Comparison of ENCODE assay signal across 1 cellular context in the genomic region with DNA sequence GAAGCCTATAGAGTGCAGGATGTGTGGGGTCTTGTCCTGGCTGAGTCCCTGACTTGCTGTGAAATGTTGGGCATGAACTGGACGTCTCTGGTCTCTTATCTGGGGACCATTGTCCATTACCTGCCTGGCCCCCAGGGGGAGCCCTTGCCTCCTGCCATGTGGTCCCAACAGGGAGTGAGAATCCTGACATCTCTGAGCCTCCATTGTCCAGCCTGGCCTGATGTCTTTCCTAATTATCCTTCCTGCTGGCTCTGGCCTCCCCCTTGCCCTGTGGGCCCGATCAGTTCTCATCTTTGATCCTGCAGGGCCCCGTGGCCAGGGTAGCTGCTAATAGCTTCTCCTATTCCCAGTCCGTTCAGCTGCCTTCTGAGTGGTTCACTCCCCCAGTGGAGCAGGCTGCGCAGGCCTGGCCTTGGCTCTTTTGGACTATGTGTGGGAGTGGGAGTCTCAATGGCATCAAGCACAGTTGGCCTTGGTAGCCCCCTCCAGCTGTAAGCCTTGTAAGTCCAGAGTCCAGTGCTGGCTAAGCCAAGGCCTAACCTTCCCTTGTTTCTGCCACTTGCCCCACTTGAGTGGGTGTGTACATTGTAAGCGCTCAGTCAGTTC.
TF ChIP-seq lines count a peak whose summit lies in the region.

No MANE protein-coding gene starts in this region.

TF ChIP-seq in HepG2, 621 proteins besides CTCF, POLR2A, EP300 and RAD21 (continued from another document and continues in another):
- TF ChIP-seq, protein P1, sequence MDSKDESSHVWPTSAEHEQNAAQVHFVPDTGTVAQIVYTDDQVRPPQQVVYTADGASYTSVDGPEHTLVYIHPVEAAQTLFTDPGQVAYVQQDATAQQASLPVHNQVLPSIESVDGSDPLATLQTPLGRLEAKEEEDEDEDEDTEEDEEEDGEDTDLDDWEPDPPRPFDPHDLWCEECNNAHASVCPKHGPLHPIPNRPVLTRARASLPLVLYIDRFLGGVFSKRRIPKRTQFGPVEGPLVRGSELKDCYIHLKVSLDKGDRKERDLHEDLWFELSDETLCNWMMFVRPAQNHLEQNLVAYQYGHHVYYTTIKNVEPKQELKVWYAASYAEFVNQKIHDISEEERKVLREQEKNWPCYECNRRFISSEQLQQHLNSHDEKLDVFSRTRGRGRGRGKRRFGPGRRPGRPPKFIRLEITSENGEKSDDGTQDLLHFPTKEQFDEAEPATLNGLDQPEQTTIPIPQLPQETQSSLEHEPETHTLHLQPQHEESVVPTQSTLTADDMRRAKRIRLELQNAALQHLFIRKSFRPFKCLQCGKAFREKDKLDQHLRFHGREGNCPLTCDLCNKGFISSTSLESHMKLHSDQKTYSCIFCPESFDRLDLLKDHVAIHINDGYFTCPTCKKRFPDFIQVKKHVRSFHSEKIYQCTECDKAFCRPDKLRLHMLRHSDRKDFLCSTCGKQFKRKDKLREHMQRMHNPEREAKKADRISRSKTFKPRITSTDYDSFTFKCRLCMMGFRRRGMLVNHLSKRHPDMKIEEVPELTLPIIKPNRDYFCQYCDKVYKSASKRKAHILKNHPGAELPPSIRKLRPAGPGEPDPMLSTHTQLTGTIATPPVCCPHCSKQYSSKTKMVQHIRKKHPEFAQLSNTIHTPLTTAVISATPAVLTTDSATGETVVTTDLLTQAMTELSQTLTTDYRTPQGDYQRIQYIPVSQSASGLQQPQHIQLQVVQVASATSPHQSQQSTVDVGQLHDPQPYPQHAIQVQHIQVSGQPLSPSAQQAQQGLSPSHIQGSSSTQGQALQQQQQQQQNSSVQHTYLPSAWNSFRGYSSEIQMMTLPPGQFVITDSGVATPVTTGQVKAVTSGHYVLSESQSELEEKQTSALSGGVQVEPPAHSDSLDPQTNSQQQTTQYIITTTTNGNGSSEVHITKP (CRISPR knock-in tag; IDR thresholded peaks at IDR 0.05; ENCODE audit: low read depth) = no peak
- TF ChIP-seq ELF3 (CRISPR knock-in tag; IDR thresholded peaks at IDR 0.05) (no peak), ISX (CRISPR knock-in tag; conservative IDR thresholded peaks at IDR 0.05) (no peak), HHEX (CRISPR knock-in tag; IDR thresholded peaks at IDR 0.05) (no peak), KDM5B (CRISPR knock-in tag; IDR thresholded peaks at IDR 0.05; ENCODE audit: borderline replicate concordance) (peak; percentile 36; the same call in 1 of the 2 replicates), RXRA (CRISPR knock-in tag; IDR thresholded peaks at IDR 0.05) (peak; percentile 50; the same call in 1 of the 2 replicates), JUN (CRISPR knock-in tag; IDR thresholded peaks at IDR 0.05) (no peak), CREM (IDR thresholded peaks at IDR 0.05) (no peak), CREM (CRISPR knock-in tag; IDR thresholded peaks at IDR 0.05) (no peak), DPF2 (CRISPR knock-in tag; IDR thresholded peaks at IDR 0.05; ENCODE audit: borderline replicate concordance, low read depth) (no peak), FIP1L1 (IDR thresholded peaks at IDR 0.05; ENCODE audit: borderline replicate concordance, insufficient read depth, low read depth, low read length) (no peak), ZNF331 (CRISPR knock-in tag; IDR thresholded peaks at IDR 0.05) (peak; percentile 56; the same call in 1 of the 2 replicates), SP2 (CRISPR knock-in tag; IDR thresholded peaks at IDR 0.05) (no peak), ZFP36L2 (CRISPR knock-in tag; IDR thresholded peaks at IDR 0.05) (no peak), ZFX (CRISPR knock-in tag; IDR thresholded peaks at IDR 0.05; ENCODE audit: low read depth) (peak; percentile 37; the same call in 1 of the 2 replicates), RFXAP (CRISPR knock-in tag; IDR thresholded peaks at IDR 0.05; ENCODE audit: borderline replicate concordance) (no peak), TEAD2 (CRISPR knock-in tag; IDR thresholded peaks at IDR 0.05) (no peak), ZNF383 (CRISPR knock-in tag; IDR thresholded peaks at IDR 0.05; ENCODE audit: borderline replicate concordance) (no peak), SOX13 (IDR thresholded peaks at IDR 0.05) (no peak), SOX13 (CRISPR knock-in tag; conservative IDR thresholded peaks at IDR 0.05 in 1 of 2, IDR thresholded peaks at IDR 0.05 in 1 of 2) (no peak), NFYC (CRISPR knock-in tag; IDR thresholded peaks at IDR 0.05) (no peak), REPIN1 (CRISPR knock-in tag; IDR thresholded peaks at IDR 0.05; ENCODE audit: borderline replicate concordance, low read depth) (no peak), ZNF703 (CRISPR knock-in tag; IDR thresholded peaks at IDR 0.05; ENCODE audit: borderline replicate concordance) (no peak), TARDBP (CRISPR knock-in tag; IDR thresholded peaks at IDR 0.05) (no peak), SALL1 (CRISPR knock-in tag; IDR thresholded peaks at IDR 0.05) (peak; percentile 45; the same call in 1 of the 2 replicates), ZSCAN20 (CRISPR knock-in tag; IDR thresholded peaks at IDR 0.05; ENCODE audit: borderline replicate concordance) (no peak), TCF7L2 (IDR thresholded peaks at IDR 0.05; ENCODE audit: low read depth, low read length) (no peak), HIVEP1 (CRISPR knock-in tag; IDR thresholded peaks at IDR 0.05) (peak; percentile 84; the same call in 1 of the 2 replicates), BHLHE40 (IDR thresholded peaks at IDR 0.05; ENCODE audit: low read length) (no peak), CENPX (CRISPR knock-in tag; IDR thresholded peaks at IDR 0.05) (no peak), ZNF350 (CRISPR knock-in tag; IDR thresholded peaks at IDR 0.05; ENCODE audit: borderline replicate concordance, low read depth) (peak; percentile 49; the same call in 1 of the 2 replicates), ZNF747 (CRISPR knock-in tag; IDR thresholded peaks at IDR 0.05; ENCODE audit: borderline replicate concordance) (no peak), FOXK2 (IDR thresholded peaks at IDR 0.05) (no peak), ZSCAN12 (CRISPR knock-in tag; IDR thresholded peaks at IDR 0.05) (no peak), TCF12 (IDR thresholded peaks at IDR 0.05) (no peak), TCF12 (CRISPR knock-in tag; IDR thresholded peaks at IDR 0.05) (no peak), ZNF619 (CRISPR knock-in tag; IDR thresholded peaks at IDR 0.05) (no peak), GPN1 (CRISPR knock-in tag; IDR thresholded peaks at IDR 0.05; ENCODE audit: borderline replicate concordance) (no peak), SRSF4 (IDR thresholded peaks at IDR 0.05; ENCODE audit: low read depth, low read length, poor library complexity, severe bottlenecking) (no peak), SSRP1 (CRISPR knock-in tag; IDR thresholded peaks at IDR 0.05) (no peak), SP4 (CRISPR knock-in tag; IDR thresholded peaks at IDR 0.05) (no peak), ZNF382 (CRISPR knock-in tag; IDR thresholded peaks at IDR 0.05; ENCODE audit: borderline replicate concordance) (no peak), ZNF614 (CRISPR knock-in tag; IDR thresholded peaks at IDR 0.05; ENCODE audit: borderline replicate concordance) (peak; percentile 58; the same call in 1 of the 2 replicates), ZNF552 (CRISPR knock-in tag; IDR thresholded peaks at IDR 0.05; ENCODE audit: borderline replicate concordance) (no peak), ZNF598 (CRISPR knock-in tag; IDR thresholded peaks at IDR 0.05; ENCODE audit: borderline replicate concordance) (peak; percentile 49; the same call in 1 of the 2 replicates), KDM3A (CRISPR knock-in tag; IDR thresholded peaks at IDR 0.05; ENCODE audit: low read depth) (no peak), CREB1 (IDR thresholded peaks at IDR 0.05) (no peak), CREB1 (CRISPR knock-in tag; IDR thresholded peaks at IDR 0.05) (no peak), ZNF768 (CRISPR knock-in tag; IDR thresholded peaks at IDR 0.05) (peak; percentile 100), ZC3H13 (CRISPR knock-in tag; IDR thresholded peaks at IDR 0.05) (no peak), KDM2A (CRISPR knock-in tag; IDR thresholded peaks at IDR 0.05; ENCODE audit: borderline replicate concordance, low read depth) (peak; percentile 51; the same call in 1 of the 2 replicates), SMC3 (IDR thresholded peaks at IDR 0.05; ENCODE audit: low read length) (peak; percentile 86), ZSCAN22 (CRISPR knock-in tag; IDR thresholded peaks at IDR 0.05) (no peak), NFE2 (CRISPR knock-in tag; IDR thresholded peaks at IDR 0.05) (no peak)
- TF ChIP-seq, protein P2, sequence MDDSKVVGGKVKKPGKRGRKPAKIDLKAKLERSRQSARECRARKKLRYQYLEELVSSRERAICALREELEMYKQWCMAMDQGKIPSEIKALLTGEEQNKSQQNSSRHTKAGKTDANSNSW (CRISPR knock-in tag; IDR thresholded peaks at IDR 0.05; ENCODE audit: borderline replicate concordance) = no peak
- TF ChIP-seq, protein P3, sequence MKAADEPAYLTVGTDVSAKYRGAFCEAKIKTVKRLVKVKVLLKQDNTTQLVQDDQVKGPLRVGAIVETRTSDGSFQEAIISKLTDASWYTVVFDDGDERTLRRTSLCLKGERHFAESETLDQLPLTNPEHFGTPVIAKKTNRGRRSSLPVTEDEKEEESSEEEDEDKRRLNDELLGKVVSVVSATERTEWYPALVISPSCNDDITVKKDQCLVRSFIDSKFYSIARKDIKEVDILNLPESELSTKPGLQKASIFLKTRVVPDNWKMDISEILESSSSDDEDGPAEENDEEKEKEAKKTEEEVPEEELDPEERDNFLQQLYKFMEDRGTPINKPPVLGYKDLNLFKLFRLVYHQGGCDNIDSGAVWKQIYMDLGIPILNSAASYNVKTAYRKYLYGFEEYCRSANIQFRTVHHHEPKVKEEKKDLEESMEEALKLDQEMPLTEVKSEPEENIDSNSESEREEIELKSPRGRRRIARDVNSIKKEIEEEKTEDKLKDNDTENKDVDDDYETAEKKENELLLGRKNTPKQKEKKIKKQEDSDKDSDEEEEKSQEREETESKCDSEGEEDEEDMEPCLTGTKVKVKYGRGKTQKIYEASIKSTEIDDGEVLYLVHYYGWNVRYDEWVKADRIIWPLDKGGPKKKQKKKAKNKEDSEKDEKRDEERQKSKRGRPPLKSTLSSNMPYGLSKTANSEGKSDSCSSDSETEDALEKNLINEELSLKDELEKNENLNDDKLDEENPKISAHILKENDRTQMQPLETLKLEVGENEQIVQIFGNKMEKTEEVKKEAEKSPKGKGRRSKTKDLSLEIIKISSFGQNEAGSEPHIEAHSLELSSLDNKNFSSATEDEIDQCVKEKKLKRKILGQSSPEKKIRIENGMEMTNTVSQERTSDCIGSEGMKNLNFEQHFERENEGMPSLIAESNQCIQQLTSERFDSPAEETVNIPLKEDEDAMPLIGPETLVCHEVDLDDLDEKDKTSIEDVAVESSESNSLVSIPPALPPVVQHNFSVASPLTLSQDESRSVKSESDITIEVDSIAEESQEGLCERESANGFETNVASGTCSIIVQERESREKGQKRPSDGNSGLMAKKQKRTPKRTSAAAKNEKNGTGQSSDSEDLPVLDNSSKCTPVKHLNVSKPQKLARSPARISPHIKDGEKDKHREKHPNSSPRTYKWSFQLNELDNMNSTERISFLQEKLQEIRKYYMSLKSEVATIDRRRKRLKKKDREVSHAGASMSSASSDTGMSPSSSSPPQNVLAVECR (CRISPR knock-in tag; IDR thresholded peaks at IDR 0.05; ENCODE audit: borderline replicate concordance) = peak; percentile 39
- TF ChIP-seq, protein P4, sequence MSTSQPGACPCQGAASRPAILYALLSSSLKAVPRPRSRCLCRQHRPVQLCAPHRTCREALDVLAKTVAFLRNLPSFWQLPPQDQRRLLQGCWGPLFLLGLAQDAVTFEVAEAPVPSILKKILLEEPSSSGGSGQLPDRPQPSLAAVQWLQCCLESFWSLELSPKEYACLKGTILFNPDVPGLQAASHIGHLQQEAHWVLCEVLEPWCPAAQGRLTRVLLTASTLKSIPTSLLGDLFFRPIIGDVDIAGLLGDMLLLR (CRISPR knock-in tag; IDR thresholded peaks at IDR 0.05) = no peak
- TF ChIP-seq, protein P5, sequence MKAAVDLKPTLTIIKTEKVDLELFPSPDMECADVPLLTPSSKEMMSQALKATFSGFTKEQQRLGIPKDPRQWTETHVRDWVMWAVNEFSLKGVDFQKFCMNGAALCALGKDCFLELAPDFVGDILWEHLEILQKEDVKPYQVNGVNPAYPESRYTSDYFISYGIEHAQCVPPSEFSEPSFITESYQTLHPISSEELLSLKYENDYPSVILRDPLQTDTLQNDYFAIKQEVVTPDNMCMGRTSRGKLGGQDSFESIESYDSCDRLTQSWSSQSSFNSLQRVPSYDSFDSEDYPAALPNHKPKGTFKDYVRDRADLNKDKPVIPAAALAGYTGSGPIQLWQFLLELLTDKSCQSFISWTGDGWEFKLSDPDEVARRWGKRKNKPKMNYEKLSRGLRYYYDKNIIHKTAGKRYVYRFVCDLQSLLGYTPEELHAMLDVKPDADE (CRISPR knock-in tag; IDR thresholded peaks at IDR 0.05) = no peak
- TF ChIP-seq, protein P6, sequence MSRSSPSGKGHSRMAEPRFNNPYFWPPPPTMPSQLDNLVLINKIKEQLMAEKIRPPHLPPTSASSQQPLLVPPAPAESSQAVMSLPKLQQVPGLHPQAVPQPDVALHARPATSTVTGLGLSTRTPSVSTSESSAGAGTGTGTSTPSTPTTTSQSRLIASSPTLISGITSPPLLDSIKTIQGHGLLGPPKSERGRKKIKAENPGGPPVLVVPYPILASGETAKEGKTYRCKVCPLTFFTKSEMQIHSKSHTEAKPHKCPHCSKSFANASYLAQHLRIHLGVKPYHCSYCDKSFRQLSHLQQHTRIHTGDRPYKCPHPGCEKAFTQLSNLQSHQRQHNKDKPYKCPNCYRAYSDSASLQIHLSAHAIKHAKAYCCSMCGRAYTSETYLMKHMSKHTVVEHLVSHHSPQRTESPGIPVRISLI (CRISPR knock-in tag; IDR thresholded peaks at IDR 0.05; ENCODE audit: borderline replicate concordance) = no peak
- TF ChIP-seq, protein P7, sequence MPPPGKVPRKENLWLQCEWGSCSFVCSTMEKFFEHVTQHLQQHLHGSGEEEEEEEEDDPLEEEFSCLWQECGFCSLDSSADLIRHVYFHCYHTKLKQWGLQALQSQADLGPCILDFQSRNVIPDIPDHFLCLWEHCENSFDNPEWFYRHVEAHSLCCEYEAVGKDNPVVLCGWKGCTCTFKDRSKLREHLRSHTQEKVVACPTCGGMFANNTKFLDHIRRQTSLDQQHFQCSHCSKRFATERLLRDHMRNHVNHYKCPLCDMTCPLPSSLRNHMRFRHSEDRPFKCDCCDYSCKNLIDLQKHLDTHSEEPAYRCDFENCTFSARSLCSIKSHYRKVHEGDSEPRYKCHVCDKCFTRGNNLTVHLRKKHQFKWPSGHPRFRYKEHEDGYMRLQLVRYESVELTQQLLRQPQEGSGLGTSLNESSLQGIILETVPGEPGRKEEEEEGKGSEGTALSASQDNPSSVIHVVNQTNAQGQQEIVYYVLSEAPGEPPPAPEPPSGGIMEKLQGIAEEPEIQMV (CRISPR knock-in tag; IDR thresholded peaks at IDR 0.05; ENCODE audit: low read depth) = no peak; the same call in 1 of the 2 replicates
- TF ChIP-seq, protein P8, sequence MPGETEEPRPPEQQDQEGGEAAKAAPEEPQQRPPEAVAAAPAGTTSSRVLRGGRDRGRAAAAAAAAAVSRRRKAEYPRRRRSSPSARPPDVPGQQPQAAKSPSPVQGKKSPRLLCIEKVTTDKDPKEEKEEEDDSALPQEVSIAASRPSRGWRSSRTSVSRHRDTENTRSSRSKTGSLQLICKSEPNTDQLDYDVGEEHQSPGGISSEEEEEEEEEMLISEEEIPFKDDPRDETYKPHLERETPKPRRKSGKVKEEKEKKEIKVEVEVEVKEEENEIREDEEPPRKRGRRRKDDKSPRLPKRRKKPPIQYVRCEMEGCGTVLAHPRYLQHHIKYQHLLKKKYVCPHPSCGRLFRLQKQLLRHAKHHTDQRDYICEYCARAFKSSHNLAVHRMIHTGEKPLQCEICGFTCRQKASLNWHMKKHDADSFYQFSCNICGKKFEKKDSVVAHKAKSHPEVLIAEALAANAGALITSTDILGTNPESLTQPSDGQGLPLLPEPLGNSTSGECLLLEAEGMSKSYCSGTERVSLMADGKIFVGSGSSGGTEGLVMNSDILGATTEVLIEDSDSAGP (CRISPR knock-in tag; IDR thresholded peaks at IDR 0.05; ENCODE audit: borderline replicate concordance) = peak; percentile 24; the same call in 1 of the 2 replicates
